14 cellular contexts compared by ENCODE assay signal in the genomic region with DNA sequence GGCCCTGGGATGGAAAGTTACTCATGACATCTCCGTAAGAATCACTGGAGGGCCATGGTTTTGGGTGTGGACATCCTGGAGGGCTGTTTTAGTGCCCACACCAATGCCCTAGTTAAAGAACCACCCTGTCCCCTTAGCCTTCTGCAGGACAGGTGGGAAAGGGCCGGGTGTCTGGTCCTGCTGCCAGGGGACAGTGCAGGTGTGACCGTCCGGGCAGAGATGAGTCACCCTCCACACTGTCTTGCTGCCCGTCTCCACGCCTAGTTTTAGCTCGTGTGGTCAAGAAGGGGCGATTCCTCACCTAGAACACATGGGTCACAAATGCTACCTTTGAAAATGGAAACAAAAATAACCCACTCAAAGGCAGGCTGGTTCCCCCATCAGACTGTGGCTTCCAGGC. TPM values are rescaled to one million over a fixed set of nuclear protein-coding genes. Genes with fewer than 3 reads are reported as not detected.
DNase-seq lines count a peak whose midpoint lies in the region; ATAC-seq and TF ChIP-seq lines count a peak whose summit lies in the region.
"Had no signal": no experiment of that assay in that cellular context is flagged by ENCODE, and none has a peak within 500 bp of the region (broad histone marks: within the 10 kb centered on the region; RNA-seq: fewer than 3 reads in every experiment).

No MANE protein-coding gene starts in this region.

- H3K4me2 ChIP-seq in GM23248 (ENCODE audit: unreplicated experiment) = no peak overlapping the region

- no peaks in the 10 kb centered on the region for H3K27me3 ChIP-seq in GM23248 (replicated peaks; ENCODE audit: insufficient read depth)
- H3K27me3 ChIP-seq in layer of hippocampus (ENCODE audit: control insufficient read depth, insufficient read depth, low read length) = no peaks in the 10 kb centered on the region

- no peak overlapping the region for H2AFZ ChIP-seq in GM23248

- peaks cover 88% of the 10 kb centered on the region for H3K79me2 ChIP-seq in GM23248 (ENCODE audit: insufficient read depth)

- peaks cover 28% of the 10 kb centered on the region for H3K4me1 ChIP-seq in GM23248 (ENCODE audit: insufficient read depth)

- DNase-seq in GM23248 (no peak), SW480 (ENCODE audit: low spot score) (peak; percentile 84), COLO829 (ENCODE audit: low spot score) (no peak), omental fat pad (ENCODE audit: low spot score) (no peak), DMS153 (lab: John Stamatoyannopoulos, UW) (no peak)
- DNase-seq: activated naive CD8-positive, alpha-beta T cell treated with anti-CD3 and anti-CD28 coated beads, Interleukin-2, amount 10 ng/mL, durations not matched to agents 7 days and 5 days; activated T-cell treated with anti-CD3 and anti-CD28 coated beads for 4 hours; GDM1; NCI-H1092; NCI-H446 treated with DMSO at 0.1 percent for 48 hours had no signal

- WGBS in GM23248 (ENCODE audit: low coverage in 1 of 2, low lambda C conversion rate in 2 of 2, missing lambda C conversion rate in 2 of 2), 2 experiments = 79 to 92% methylated on average over 8 of the region's 8 CpGs

- H3F3A ChIP-seq in GM23248 (ENCODE audit: insufficient read depth) = peaks cover 57% of the 10 kb centered on the region

- in situ Hi-C loops in GM23248 (cut with MboI) = no loop called here

- H3K9me3 ChIP-seq in GM23248 (ENCODE audit: low read depth) = no peaks in the 10 kb centered on the region

- H3K9ac ChIP-seq in GM23248 = no peak overlapping the region

- ATAC-seq in HG02610 (IDR thresholded peaks at IDR 0.05; ENCODE audit: unreplicated experiment) = no peak
- no peak for ATAC-seq in omental fat pad (ENCODE audit: low FRiP score)
- ATAC-seq: activated CD4-positive, CD25-positive, alpha-beta regulatory T cell treated with anti-CD3 and anti-CD28 coated beads, Interleukin-2, amount 50 U/mL, for 24 hours had no signal

- H3K27ac ChIP-seq in GM23248 = 0 out of 2 replicates have a peak overlapping the region, but pooled peaks have one; percentile 97
- H3K27ac ChIP-seq in layer of hippocampus (ENCODE audit: low read depth, low read length) = peak overlapping the region; percentile 99
- peak overlapping the region; percentile 100 for H3K27ac ChIP-seq in temporal lobe (ENCODE audit: low read depth, low read length)

- H3K36me3 ChIP-seq in GM23248 (ENCODE audit: low read depth) = no peaks in the 10 kb centered on the region

- TF ChIP-seq CTCF in omental fat pad (IDR thresholded peaks at IDR 0.05) = no peak

- no peaks in the 10 kb centered on the region for H4K20me1 ChIP-seq in GM23248 (ENCODE audit: insufficient read depth)

- no peak overlapping the region for H3K4me3 ChIP-seq in GM23248

- no peaks in the 10 kb centered on the region for H3K9me2 ChIP-seq in GM23248 (ENCODE audit: insufficient read depth)

RNA-seq across cellular contexts. Expression of a gene that starts 17.0 kb away (rescaled TPM):
- 0.11 and 1.0 TPM in 2 replicates for total RNA-seq in GM23248 (2014; rRNA removed; shearing (Covaris generic))
- 0.14 and 0.35 TPM in 2 replicates for polyA plus RNA-seq in GM23248 (2016; fragmentation: Nextera tagmentation; extraction: Ambion mirVana)
- total RNA-seq in temporal lobe (1.7 TPM), omental fat pad (10 to 100 TPM in 1 of 4 donors, 1 to 10 TPM in 3; 2.7 to 11.8 (median 5.5) TPM)

RNA-seq across cellular contexts. Expression of a gene that starts 39.2 kb away (rescaled TPM):
- total RNA-seq in GM23248 (2014; rRNA removed; shearing (Covaris generic)) = 587 and 620 TPM in 2 replicates
- 102 and 103 TPM in 2 replicates for polyA plus RNA-seq in GM23248 (2016; fragmentation: Nextera tagmentation; extraction: Ambion mirVana)
- total RNA-seq in temporal lobe (70.6 TPM), omental fat pad (100 to 1,000 TPM; 139 to 161 (median 150) TPM)

RNA-seq across cellular contexts. Expression of a gene that starts 45.3 kb away (rescaled TPM):
- total RNA-seq in GM23248 (2014; rRNA removed; shearing (Covaris generic)) = 30.2 and 35.5 TPM in 2 replicates
- 19.9 and 22.3 TPM in 2 replicates for polyA plus RNA-seq in GM23248 (2016; fragmentation: Nextera tagmentation; extraction: Ambion mirVana)
- 17.9 TPM for total RNA-seq in temporal lobe
- total RNA-seq in omental fat pad = 100 to 1,000 TPM in 2 of 4 donors, 10 to 100 TPM in 2; 32.5 to 162 (median 86.7) TPM
